ENCODE assay signal across 20 cellular contexts in the genomic region with DNA sequence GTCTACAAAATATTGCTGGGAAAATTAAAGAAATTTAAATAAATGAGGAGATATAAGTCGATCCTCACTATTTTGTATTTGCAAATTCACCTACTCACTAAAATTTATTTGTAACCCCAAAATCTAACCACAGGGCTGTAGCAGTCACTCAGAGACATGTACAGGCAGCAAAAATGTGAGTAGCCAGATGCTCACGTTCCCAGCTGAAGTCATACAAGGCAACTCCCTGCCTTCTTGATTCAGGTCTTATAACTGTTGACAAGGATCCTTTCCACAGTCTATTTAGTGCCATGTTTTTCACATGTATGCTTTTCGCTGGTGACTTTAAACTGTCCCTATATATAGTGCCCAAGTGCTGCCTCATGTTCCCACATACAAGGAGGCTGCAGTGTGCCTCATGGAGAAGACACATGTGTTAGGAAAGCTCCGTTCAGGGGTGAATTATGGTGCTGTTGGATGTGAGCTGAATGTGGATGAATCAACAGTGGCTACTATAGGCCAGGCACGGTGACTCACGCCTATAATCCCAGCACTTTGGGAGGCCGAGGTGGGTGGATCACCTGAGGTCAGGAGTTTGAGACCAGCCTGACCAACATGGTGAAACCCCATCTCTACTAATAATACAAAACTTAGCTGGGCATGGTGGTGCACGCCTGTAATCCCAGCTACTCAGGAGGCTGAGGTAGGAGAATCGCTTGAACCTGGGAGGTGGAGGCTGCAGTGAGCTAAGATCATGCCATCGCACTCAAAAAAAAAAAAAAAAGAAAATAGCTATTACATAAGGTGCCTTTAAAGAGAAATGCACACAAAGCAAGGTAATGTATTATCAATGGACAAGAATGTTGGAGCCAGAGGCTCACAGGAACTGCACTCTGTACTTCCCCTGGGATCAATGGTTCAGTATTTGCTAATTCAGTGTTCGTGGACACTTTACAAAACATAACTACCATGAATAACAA.
"Had no signal": no experiment of that assay in that cellular context is flagged by ENCODE, and none has a peak within 500 bp of the region (broad histone marks: within the 10 kb centered on the region; RNA-seq: fewer than 3 reads in every experiment).

No MANE protein-coding gene starts in this region.

- H3K36me3 ChIP-seq: colonic mucosa, esophagus muscularis mucosa, ovary, sigmoid colon, spleen, thoracic aorta, upper lobe of left lung had no signal

- H3K4me1 ChIP-seq: body of pancreas, colonic mucosa, spleen had no signal

- H3K9me3 ChIP-seq: body of pancreas, colonic mucosa, esophagus muscularis mucosa, ovary, sigmoid colon, spleen, thoracic aorta, upper lobe of left lung had no signal

- DNase-seq: activated B cell treated with CpG ODN at 0.5 μM for 24 hours; activated CD4-positive, alpha-beta memory T cell treated with anti-CD3 and anti-CD28 coated beads for 36 hours; activated CD4-positive, alpha-beta T cell treated with anti-CD3 and anti-CD28 coated beads for 4 hours; activated CD8-positive, alpha-beta memory T cell treated with anti-CD3 and anti-CD28 coated beads, Interleukin-2, amount 10 ng/mL, durations not matched to agents 7 days and 5 days; activated naive CD4-positive, alpha-beta T cell; activated naive CD8-positive, alpha-beta T cell treated with anti-CD3 and anti-CD28 coated beads for 36 hours; body of pancreas; central memory CD4-positive, alpha-beta T cell; colonic mucosa; left cardiac atrium; mesendoderm; natural killer cell; ovary; sigmoid colon; spleen; stimulated activated CD4-positive, alpha-beta T cell treated with anti-CD3 and anti-CD28 coated beads, Interleukin-4, amount 100 ng/mL, for 4 hours; stimulated activated naive B cell treated with anti-CD40 and anti-IgM and Interleukin-4, amounts not matched to agents 10 μg/mL and 1 μg/mL and 100 μg/mL, for 72 hours; upper lobe of left lung had no signal

- H3K27me3 ChIP-seq: body of pancreas, colonic mucosa, esophagus muscularis mucosa, ovary, sigmoid colon, spleen, upper lobe of left lung had no signal

- H3K4me3 ChIP-seq: body of pancreas, colonic mucosa, esophagus muscularis mucosa, ovary, sigmoid colon, spleen, thoracic aorta, upper lobe of left lung had no signal

- H3K27ac ChIP-seq: body of pancreas, colonic mucosa, esophagus muscularis mucosa, ovary, sigmoid colon, spleen, thoracic aorta, upper lobe of left lung had no signal
